Comparison of ENCODE assay signal across 11 cellular contexts in genomic region chr20:14830466-14830865, GRCh38.
DNase-seq lines count a peak whose midpoint lies in the region; ATAC-seq and TF ChIP-seq lines count a peak whose summit lies in the region.
"Had no signal": no experiment of that assay in that cellular context is flagged by ENCODE, and none has a peak within 500 bp of the region (broad histone marks: within the 10 kb centered on the region; RNA-seq: fewer than 3 reads in every experiment).

No MANE protein-coding gene starts in this region.

- TF ChIP-seq CTCF in MM.1S (IDR thresholded peaks at IDR 0.05; ENCODE audit: low read length): no peak
- TF ChIP-seq CTCF in heart left ventricle (IDR thresholded peaks at IDR 0.05): no peak

- no peaks in the 10 kb centered on the region for H3F3A ChIP-seq in MM.1S (ENCODE audit: insufficient read depth, low read length)

- no peak overlapping the region for H3K4me3 ChIP-seq in MM.1S (ENCODE audit: low read length)
- H3K4me3 ChIP-seq in heart left ventricle: no peak overlapping the region
- H3K4me3 ChIP-seq: tibial nerve had no signal

- no peak overlapping the region for H3K4me2 ChIP-seq in MM.1S (ENCODE audit: low read depth, low read length)

- TF ChIP-seq POLR2A in heart left ventricle (IDR thresholded peaks at IDR 0.05): no peak

- no peaks in the 10 kb centered on the region for H4K20me1 ChIP-seq in MM.1S (ENCODE audit: insufficient read depth, low read length)

- no peaks in the 10 kb centered on the region for H3K79me2 ChIP-seq in MM.1S (ENCODE audit: low read length)

- H3K27me3 ChIP-seq in MM.1S (replicated peaks; ENCODE audit: insufficient read depth, low read length) (no peaks in the 10 kb centered on the region), heart left ventricle (no peaks in the 10 kb centered on the region)
- H3K27me3 ChIP-seq: tibial nerve had no signal

- H3K36me3 ChIP-seq in MM.1S (replicated peaks; ENCODE audit: insufficient read depth, low read length): no peaks in the 10 kb centered on the region; the same call in 1 of the 2 replicates
- no peaks in the 10 kb centered on the region for H3K36me3 ChIP-seq in heart left ventricle
- H3K36me3 ChIP-seq: tibial nerve had no signal

- peak; percentile 11 for DNase-seq in germinal center (ENCODE audit: low spot score)
- DNase-seq in MM.1S: no peak
- DNase-seq in NAMALWA (ENCODE audit: low spot score): no peak
- no peak for DNase-seq in NCI-H146 (lab: John Stamatoyannopoulos, UW)
- no peak for DNase-seq in heart left ventricle
- DNase-seq: hippocampal formation, natural killer cell had no signal

- H3K9me2 ChIP-seq in MM.1S (replicated peaks; ENCODE audit: insufficient read depth, low read length): no peaks in the 10 kb centered on the region

- H2AFZ ChIP-seq in MM.1S (ENCODE audit: low read length): no peak overlapping the region

- no peaks in the 10 kb centered on the region for H3K9me3 ChIP-seq in MM.1S (replicated peaks; ENCODE audit: insufficient read depth, low read length)
- H3K9me3 ChIP-seq in heart left ventricle: no peaks in the 10 kb centered on the region
- H3K9me3 ChIP-seq: tibial nerve had no signal

- 82 to 91% (median 87%) methylated on average over 2 of the region's 2 CpGs for WGBS in heart left ventricle, 4 donors

- H3K4me1 ChIP-seq in MM.1S (ENCODE audit: low read length): no peaks in the 10 kb centered on the region
- H3K4me1 ChIP-seq in heart left ventricle: no peaks in the 10 kb centered on the region
- H3K4me1 ChIP-seq: tibial nerve had no signal

- no peak overlapping the region for H3K9ac ChIP-seq in MM.1S (ENCODE audit: low read length)

- H3K27ac ChIP-seq in MM.1S (ENCODE audit: low read length) (no peak overlapping the region), heart left ventricle (no peak overlapping the region)
- H3K27ac ChIP-seq: tibial nerve had no signal

- intact Hi-C loops in heart left ventricle (cut with DNase I): no loop called here

- ATAC-seq in GM19043 (IDR thresholded peaks at IDR 0.05; ENCODE audit: low read depth, unreplicated experiment) (peak; percentile 75), HG02588 (IDR thresholded peaks at IDR 0.05; ENCODE audit: unreplicated experiment) (peak; percentile 74), HG03442 (IDR thresholded peaks at IDR 0.05; ENCODE audit: unreplicated experiment) (peak; percentile 74), heart left ventricle (no peak)
- ATAC-seq: natural killer cell had no signal

Comparison
In these comparisons a context has a peak if more than half of its experiments do, and no peak if none do; other contexts are left out.
1. ATAC-seq: peak in GM19043 (single experiment), HG02588 (single experiment) and HG03442 (single experiment); none in heart left ventricle (0 of 4).